Comparison of ENCODE assay signal across 8 cellular contexts in the genomic region with DNA sequence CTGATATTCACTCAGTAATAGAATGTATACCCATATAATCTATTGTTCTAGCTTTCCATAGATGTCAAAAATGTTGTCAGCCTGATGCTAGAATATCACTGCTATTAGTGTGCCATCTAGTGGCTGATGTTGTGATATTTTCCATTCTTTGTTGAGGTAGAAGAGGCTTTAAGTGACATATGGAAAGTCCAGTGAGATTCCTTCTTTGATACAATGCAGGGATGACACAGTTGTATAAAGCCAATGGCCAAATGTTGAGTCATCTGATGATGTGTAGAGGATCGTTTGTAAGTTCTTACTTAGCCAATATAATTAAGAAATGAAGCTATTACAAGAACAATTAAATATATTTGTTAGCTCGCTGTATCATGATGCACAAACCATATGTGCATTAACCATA. TPM values are rescaled to one million over a fixed set of nuclear protein-coding genes. Genes with fewer than 3 reads are reported as not detected.
DNase-seq lines count a peak whose midpoint lies in the region; ATAC-seq and TF ChIP-seq lines count a peak whose summit lies in the region.

No MANE protein-coding gene starts in this region.

- peaks cover 7% of the 10 kb centered on the region; the same call in 1 of the 2 replicates for H3K9me1 ChIP-seq in IMR-90 (ENCODE audit: insufficient read depth, low read length)

- H3K9me3 Mint-ChIP-seq in chondrocyte (ENCODE audit: low read depth) = peaks cover 4% of the 10 kb centered on the region

- H3K36me3 ChIP-seq in IMR-90 (ENCODE audit: control insufficient read depth, insufficient read depth, low read length) = no peaks in the 10 kb centered on the region
- H3K36me3 ChIP-seq in OCI-LY1 (ENCODE audit: insufficient read depth, low read length) = no peaks in the 10 kb centered on the region
- no peaks in the 10 kb centered on the region for H3K36me3 ChIP-seq in lower lobe of right lung

- H2AFZ ChIP-seq in IMR-90 (replicated peaks; ENCODE audit: low read length, poor library complexity) (no peak overlapping the region), OCI-LY1 (ENCODE audit: low read length) (no peak overlapping the region)

- H2AK9ac ChIP-seq in IMR-90 (replicated peaks; ENCODE audit: low read depth, low read length, poor library complexity) = no peak overlapping the region

- H4K20me1 ChIP-seq in IMR-90 (ENCODE audit: insufficient read depth, low read length) = no peaks in the 10 kb centered on the region
- H4K20me1 ChIP-seq in OCI-LY1 (ENCODE audit: insufficient read depth, low read length) = no peaks in the 10 kb centered on the region

- H4K8ac ChIP-seq in IMR-90 (ENCODE audit: low read depth in 2 of 2, low read length in 2 of 2) = peak overlapping the region in 1 of 2 experiments; percentile 45; a peak in 1 of 4 replicates

- peak overlapping the region; percentile 71; the same call in 1 of the 2 replicates for H2AK5ac ChIP-seq in IMR-90 (ENCODE audit: low read depth, low read length)

- H3K36me3 Mint-ChIP-seq in chondrocyte (ENCODE audit: low read depth) = no peaks in the 10 kb centered on the region

- no CpG with 5 or more reads among the region's 2 CpGs for WGBS in IMR-90 (ENCODE audit: extremely low coverage in 2 of 2, insufficient read length in 1 of 2), 2 experiments

- no peak overlapping the region for H3K4me3 Mint-ChIP-seq in chondrocyte (ENCODE audit: unreplicated experiment)

- H2BK15ac ChIP-seq in IMR-90 (ENCODE audit: low read depth, low read length) = no peak overlapping the region

- dilution Hi-C loops in IMR-90 (cut with HindIII; ENCODE audit: low sequenced_read_pairs, unreplicated experiment) = no loop called here

- TF ChIP-seq CTCF in IMR-90 (conservative IDR thresholded peaks at IDR 0.05; ENCODE audit: low read depth, low read length) = peak; percentile 73
- TF ChIP-seq CTCF in OCI-LY1 (IDR thresholded peaks at IDR 0.05; ENCODE audit: low read length) = peak; percentile 78
- TF ChIP-seq CTCF in chondrocyte (IDR thresholded peaks at IDR 0.05) = peak; percentile 92
- peak; percentile 69 for TF ChIP-seq CTCF in lower lobe of right lung (IDR thresholded peaks at IDR 0.05)

- H3K27ac ChIP-seq in IMR-90 (ENCODE audit: insufficient read depth, low read length) (no peak overlapping the region), OCI-LY1 (ENCODE audit: low read depth, low read length, poor library complexity, severe bottlenecking) (no peak overlapping the region), lower lobe of right lung (no peak overlapping the region)

- H3K79me1 ChIP-seq in IMR-90 (ENCODE audit: low read depth in 1 of 2, low read length in 2 of 2) = peaks cover 0 to 9% of the 10 kb centered on the region in 2 experiments; a peak in 2 of 4 replicates

- H3K4me3 ChIP-seq in IMR-90 (ENCODE audit: insufficient read depth, low read depth, low read length) (no peak overlapping the region), OCI-LY1 (ENCODE audit: low read depth, low read length, poor library complexity, severe bottlenecking) (no peak overlapping the region), lower lobe of right lung (no peak overlapping the region)

- H3K4ac ChIP-seq in IMR-90 (ENCODE audit: low read depth, low read length) = peak overlapping the region; percentile 63; the same call in 1 of the 2 replicates

- peak overlapping the region; percentile 87; the same call in 1 of the 2 replicates for H2BK120ac ChIP-seq in IMR-90 (ENCODE audit: low read depth, low read length)

- no peaks in the 10 kb centered on the region for H3K9me3 ChIP-seq in IMR-90 (ENCODE audit: control insufficient read depth, insufficient read depth, low read length)
- H3K9me3 ChIP-seq in OCI-LY1 (ENCODE audit: low read length) = no peaks in the 10 kb centered on the region
- no peaks in the 10 kb centered on the region for H3K9me3 ChIP-seq in lower lobe of right lung

- no TSS peak for BruUV-seq in IMR-90 (replicated peaks; lab: Mats Ljungman, UMichigan)

- ATAC-seq in IMR-90 (ENCODE audit: low read depth) = peak; percentile 76
- peak; percentile 52 to 64 for ATAC-seq in lower lobe of right lung
- no peak for ATAC-seq in GM19035 (IDR thresholded peaks at IDR 0.05; ENCODE audit: unreplicated experiment)

- no peaks in the 10 kb centered on the region for H3K27me3 Mint-ChIP-seq in chondrocyte (ENCODE audit: low read depth)

- H3K27me3 ChIP-seq in IMR-90 (ENCODE audit: control insufficient read depth, insufficient read depth, low read length) (no peaks in the 10 kb centered on the region), OCI-LY1 (ENCODE audit: insufficient read depth, low read length) (no peaks in the 10 kb centered on the region), lower lobe of right lung (ENCODE audit: low read depth) (no peaks in the 10 kb centered on the region)

- peak; percentile 20; the same call in 1 of the 2 replicates for TF ChIP-seq POLR2A in IMR-90 (IDR thresholded peaks at IDR 0.05; ENCODE audit: low read depth, low read length)

- DNase-seq in NCI-H524 (lab: John Stamatoyannopoulos, UW) (peak; percentile 19 to 68), NCI-H524 treated with DMSO at 0.1 percent for 48 hours (lab: John Stamatoyannopoulos, UW) (no peak), IMR-90 (peak; percentile 95), chondrocyte (ENCODE audit: low spot score) (no peak), lower lobe of right lung (no peak), HuH-7.5 (ENCODE audit: low spot score) (no peak)

- H3K14ac ChIP-seq in IMR-90 (replicated peaks; ENCODE audit: low read depth, low read length) = no peak overlapping the region

- TF ChIP-seq RAD21 in IMR-90 (IDR thresholded peaks at IDR 0.05; ENCODE audit: low read length) = peak; percentile 84

- in situ Hi-C loops in IMR-90 (cut with MboI; ENCODE audit: low sequenced_read_pairs) = loop anchor here (5.0 kb wide), 1 partner anchor 344 kb away; no protein-coding TSS in a partner anchor

- peak overlapping the region; percentile 57 for H3K27ac Mint-ChIP-seq in chondrocyte (ENCODE audit: unreplicated experiment)

- H3K9me2 ChIP-seq in OCI-LY1 (ENCODE audit: low read depth, low read length) = no peaks in the 10 kb centered on the region

- H4K91ac ChIP-seq in IMR-90 (ENCODE audit: insufficient read depth, low read depth, low read length) = no peak overlapping the region

- no peak overlapping the region for H3K23ac ChIP-seq in IMR-90 (ENCODE audit: low read depth, low read length)

- no peak overlapping the region for H3K56ac ChIP-seq in IMR-90 (ENCODE audit: extremely low read depth, insufficient read depth, low read length)

- no peak overlapping the region for H4K5ac ChIP-seq in IMR-90 (ENCODE audit: low read depth, low read length)

- POLR2A ChIA-PET in IMR-90 (lab: Charles Lee; ENCODE audit: unreplicated experiment) = no interaction called here

- no peak overlapping the region; the same call in 1 of the 2 replicates for H3K4me2 ChIP-seq in IMR-90 (ENCODE audit: low read depth, low read length)
- no peak overlapping the region for H3K4me2 ChIP-seq in OCI-LY1 (ENCODE audit: low read length)

- H3K4me1 Mint-ChIP-seq in chondrocyte (ENCODE audit: low read depth) = peaks cover 32% of the 10 kb centered on the region

- no peaks in the 10 kb centered on the region for H3K79me2 ChIP-seq in OCI-LY1 (ENCODE audit: insufficient read depth, low read length)

- peak overlapping the region; percentile 75; the same call in 1 of the 2 replicates for H2BK20ac ChIP-seq in IMR-90 (ENCODE audit: low read depth, low read length)

- peak overlapping the region; percentile 88 for H2BK5ac ChIP-seq in IMR-90 (ENCODE audit: low read depth, low read length, poor library complexity, severe bottlenecking)

- H3K18ac ChIP-seq in IMR-90 (ENCODE audit: low read depth, low read length) = no peak overlapping the region

- H3K4me1 ChIP-seq in IMR-90 (ENCODE audit: control insufficient read depth, insufficient read depth, low read length) (peaks cover 10% of the 10 kb centered on the region), OCI-LY1 (ENCODE audit: insufficient read depth, low read length, severe bottlenecking) (no peaks in the 10 kb centered on the region), lower lobe of right lung (no peaks in the 10 kb centered on the region)

- no peak overlapping the region for H3K9ac ChIP-seq in IMR-90 (ENCODE audit: low read depth, low read length)
- H3K9ac ChIP-seq in OCI-LY1 (ENCODE audit: low read length) = no peak overlapping the region

- H3F3A ChIP-seq in OCI-LY1 (ENCODE audit: insufficient read depth, low read length) = no peaks in the 10 kb centered on the region

- CTCF ChIA-PET in IMR-90 (lab: Yijun Ruan, JAX) = interaction anchor here (0.7 to 3.0 kb wide), 6 partner anchors 11 to 897 kb away, joined by 3 to 14 read pairs (median 6); no protein-coding TSS in a partner anchor

- intact Hi-C loops in IMR-90 (cut with micrococcal nuclease) (loop anchor here (1.0 to 5.0 kb wide), 9 partner anchors 76 to 949 kb away; partner anchors contain the start of gene SLC38A2), lower lobe of right lung (cut with DNase I) (no loop called here)

TF ChIP-seq in IMR-90, 13 proteins besides CTCF, POLR2A, EP300 and RAD21 (continues in another document):
- no peak for TF ChIP-seq BHLHE40 (IDR thresholded peaks at IDR 0.05; ENCODE audit: low read depth, low read length)
- TF ChIP-seq, protein P1, sequence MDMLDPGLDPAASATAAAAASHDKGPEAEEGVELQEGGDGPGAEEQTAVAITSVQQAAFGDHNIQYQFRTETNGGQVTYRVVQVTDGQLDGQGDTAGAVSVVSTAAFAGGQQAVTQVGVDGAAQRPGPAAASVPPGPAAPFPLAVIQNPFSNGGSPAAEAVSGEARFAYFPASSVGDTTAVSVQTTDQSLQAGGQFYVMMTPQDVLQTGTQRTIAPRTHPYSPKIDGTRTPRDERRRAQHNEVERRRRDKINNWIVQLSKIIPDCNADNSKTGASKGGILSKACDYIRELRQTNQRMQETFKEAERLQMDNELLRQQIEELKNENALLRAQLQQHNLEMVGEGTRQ (IDR thresholded peaks at IDR 0.05; ENCODE audit: low read depth, low read length) = no peak
- TF ChIP-seq MXI1 (IDR thresholded peaks at IDR 0.05; ENCODE audit: borderline replicate concordance, low read depth, low read length) = no peak
- no peak for TF ChIP-seq NFE2L2 (IDR thresholded peaks at IDR 0.05; ENCODE audit: low read depth, low read length)
- TF ChIP-seq FOS (IDR thresholded peaks at IDR 0.05; ENCODE audit: low read depth, low read length) = peak; percentile 36; the same call in 1 of the 2 replicates
- no peak for TF ChIP-seq CHD1 (IDR thresholded peaks at IDR 0.05; ENCODE audit: low read depth, low read length)
- no peak for TF ChIP-seq RCOR1 (IDR thresholded peaks at IDR 0.05; ENCODE audit: insufficient replicate concordance, low read length)

RNA-seq across cellular contexts. Expression of gene PCED1B, which starts 58.1 kb away (rescaled TPM):
- total RNA-seq in IMR-90 (2012; rRNA removed) (0.28 and 0.36 TPM in 2 replicates), chondrocyte (2.3 to 3.8 TPM (median 3.0 TPM) in 3 replicates), lower lobe of right lung (13.4 TPM)
- polyA plus RNA-seq in IMR-90 (2012; rRNA removed) = 2.0 and 2.6 TPM in 2 replicates
- 1.4 and 2.1 TPM in 2 replicates for polyA plus RNA-seq in IMR-90 (2012; cell fraction: cytosol; rRNA removed)
- 5.1 and 8.9 TPM in 2 replicates for polyA plus RNA-seq in IMR-90 (2012; cell fraction: nucleus; rRNA removed; ENCODE audit: low replicate concordance)

RNA-seq across cellular contexts. Expression of gene AMIGO2, which starts 58.5 kb away (rescaled TPM):
- total RNA-seq in IMR-90 (2012; rRNA removed) (31.7 and 32.6 TPM in 2 replicates), chondrocyte (86.7 to 153 TPM (median 153 TPM) in 3 replicates), lower lobe of right lung (40.2 TPM)
- 17.1 and 20.1 TPM in 2 replicates for polyA plus RNA-seq in IMR-90 (2012; rRNA removed)
- polyA plus RNA-seq in IMR-90 (2012; cell fraction: cytosol; rRNA removed) = 4.4 and 5.0 TPM in 2 replicates
- polyA plus RNA-seq in IMR-90 (2012; cell fraction: nucleus; rRNA removed; ENCODE audit: low replicate concordance) = 5.1 and 26.1 TPM in 2 replicates

Comparison
In these comparisons a context has a peak if more than half of its experiments do, and no peak if none do; other contexts are left out.
1. DNase-seq: peak in NCI-H524 (2 of 2) and IMR-90 (single experiment); none in NCI-H524 treated with DMSO at 0.1 percent for 48 hours (single experiment), chondrocyte (single experiment), lower lobe of right lung (single experiment) and HuH-7.5 (single experiment).
2. Peak in every context shown above with its lines, with median percentiles within 50 percentile points of each other: CTCF ChIP-seq.